25 cellular contexts compared by ENCODE assay signal in genomic region chr15:33313491-33313890, GRCh38. TPM values are rescaled to one million over a fixed set of nuclear protein-coding genes. Genes with fewer than 3 reads are reported as not detected.
DNase-seq lines count a peak whose midpoint lies in the region; ATAC-seq, FAIRE-seq and TF ChIP-seq lines count a peak whose summit lies in the region.
"Had no signal": no experiment of that assay in that cellular context is flagged by ENCODE, and none has a peak within 500 bp of the region (broad histone marks: within the 10 kb centered on the region; RNA-seq: fewer than 3 reads in every experiment).

No MANE protein-coding gene starts in this region.

- DNase-seq in M059J (ENCODE audit: low read depth): peak; percentile 29
- DNase-seq in SK-MEL-5 (ENCODE audit: low read depth, low spot score): peak; percentile 8
- DNase-seq in renal cortical epithelial cell (ENCODE audit: low read depth): peak; percentile 46
- DNase-seq in NCI-H2107 treated with DMSO at 0.1 percent for 48 hours (lab: John Stamatoyannopoulos, UW; ENCODE audit: unreplicated experiment): no peak
- no peak for DNase-seq in D721Med (ENCODE audit: insufficient read length, low spot score)
- no peak for DNase-seq in activated naive CD4-positive, alpha-beta T cell treated with Interleukin-2 at 50 U/mL for 16 hours
- DNase-seq: Calu3; CD4-positive, alpha-beta memory T cell; GF-D8; GOT3; HCEC 1CT; NCI-H1092; NCI-H1436; NCI-H187 treated with DMSO at 0.1 percent for 48 hours; NCI-H2107; NCI-H2227 treated with DMSO at 0.1 percent for 48 hours; NCI-H510A treated with DMSO at 0.1 percent for 48 hours; NCI-H748 treated with DMSO at 0.1 percent for 48 hours had no signal

- no peak for TF ChIP-seq CTCF in D721Med (IDR thresholded peaks at IDR 0.05; ENCODE audit: insufficient read depth, missing control alignments)

- no peak for FAIRE-seq in D721Med (lab: Jason Lieb, UNC)
- FAIRE-seq: HepG2, K562 had no signal

- ATAC-seq in esophagus mucosa: peak; percentile 21
- ATAC-seq: HepG2, K562, Panc1, Right ventricle myocardium inferior had no signal

- in situ Hi-C loops in SK-MEL-5 (cut with HindIII; ENCODE audit: low pct_unique_long_range_greater_than_20kb, low sequenced_read_pairs): no loop called here

RNA-seq across cellular contexts. Expression of gene RYR3, which starts 2.7 kb away (rescaled TPM):
- total RNA-seq in M059J (2014; rRNA removed; shearing (Covaris generic)): not detected in 2 replicates
- total RNA-seq in SK-MEL-5 (2014; rRNA removed; shearing (Covaris generic)): 0.08 and 0.16 TPM in 2 replicates
- 0.07 and 0.35 TPM in 2 replicates for polyA plus RNA-seq in SK-MEL-5 (2015; cell fraction: cytosol; rRNA removed)
- 0.16 and 0.65 TPM in 2 replicates for polyA plus RNA-seq in SK-MEL-5 (2015; cell fraction: nucleus; rRNA removed)
- total RNA-seq in esophagus mucosa (0.72 TPM), renal cortical epithelial cell (0.35 and 2.7 TPM in 2 replicates)
- total RNA-seq: Calu3; CD4-positive, alpha-beta memory T cell; HepG2; HT-29; K562; LHCN-M2; Right ventricle myocardium inferior had no signal
- polyA plus RNA-seq: HepG2 had no signal

Comparison
In these comparisons a context has a peak if more than half of its experiments do, and no peak if none do; other contexts are left out.
1. DNase-seq: peak in M059J (single experiment), SK-MEL-5 (single experiment) and renal cortical epithelial cell (single experiment); none in NCI-H2107 treated with DMSO at 0.1 percent for 48 hours (single experiment), D721Med (single experiment) and activated naive CD4-positive, alpha-beta T cell treated with Interleukin-2 at 50 U/mL for 16 hours (single experiment).